In genomic region chr22:42070517-42071422, GRCh38 we compare ENCODE assay signal across 8 cellular contexts. TPM values are rescaled to one million over a fixed set of nuclear protein-coding genes. Genes with fewer than 3 reads are reported as not detected.
A peak's percentile ranks its signal among the peaks of the same experiment; 100 is the strongest.
DNase-seq lines count a peak whose midpoint lies in the region; ATAC-seq and TF ChIP-seq lines count a peak whose summit lies in the region.

NAGA (minus strand) TSS chr22:42070812; CDS start chr22:42070297, 515 bp downstream.

- DNase-seq in D341Med (ENCODE audit: low spot score) (peak; percentile 98), HuH-7 (ENCODE audit: low spot score) (peak; percentile 98), mesenteric fat pad (ENCODE audit: low spot score) (peak; percentile 97)
- DNase-seq in activated CD8-positive, alpha-beta memory T cell treated with anti-CD3 and anti-CD28 coated beads, Interleukin-2, amount 50 U/mL, for 24 hours (ENCODE audit: extremely low read depth) = peak; percentile 87
- DNase-seq in stimulated activated CD8-positive, alpha-beta memory T cell treated with anti-CD3 and anti-CD28 coated beads, Interleukin-15, amount 100 ng/mL, for 1 hour (ENCODE audit: low read depth) = peak; percentile 81

- TF ChIP-seq CTCF in OCI-LY1 (IDR thresholded peaks at IDR 0.05; ENCODE audit: low read length) = no peak

- ATAC-seq in GM21515 (IDR thresholded peaks at IDR 0.05; ENCODE audit: unreplicated experiment) = peak; percentile 77

- peak within 1 kb of the TSS; percentile 1 for H3K27ac ChIP-seq in OCI-LY1 (ENCODE audit: low read depth, low read length, poor library complexity, severe bottlenecking)

- peaks cover 7% of the 10 kb centered on the region for H3K36me3 ChIP-seq in OCI-LY1 (ENCODE audit: insufficient read depth, low read length)

- peak within 1 kb of the TSS; percentile 38; the same call in 1 of the 2 replicates for H2AFZ ChIP-seq in OCI-LY1 (ENCODE audit: low read length)

- H3K4me1 ChIP-seq in OCI-LY1 (ENCODE audit: insufficient read depth, low read length, severe bottlenecking) = peaks cover 18% of the 10 kb centered on the region

- in situ Hi-C loops in endometrial microvascular endothelial cells (cut with HindIII; ENCODE audit: inconsistent ontology term, low pct_unique_long_range_greater_than_20kb, low sequenced_read_pairs) = no loop called here

- no peaks in the 10 kb centered on the region for H3K9me3 ChIP-seq in OCI-LY1 (ENCODE audit: low read length)

- H3K27me3 ChIP-seq in OCI-LY1 (ENCODE audit: insufficient read depth, low read length) = no peaks in the 10 kb centered on the region

- no peaks in the 10 kb centered on the region for H4K20me1 ChIP-seq in OCI-LY1 (ENCODE audit: insufficient read depth, low read length)

- H3K9me2 ChIP-seq in OCI-LY1 (ENCODE audit: low read depth, low read length) = no peaks in the 10 kb centered on the region

- peak within 1 kb of the TSS; percentile 67 for H3K4me3 ChIP-seq in OCI-LY1 (ENCODE audit: low read depth, low read length, poor library complexity, severe bottlenecking)

- H3F3A ChIP-seq in OCI-LY1 (ENCODE audit: insufficient read depth, low read length) = no peaks in the 10 kb centered on the region

- peak within 1 kb of the TSS; percentile 87 for H3K4me2 ChIP-seq in OCI-LY1 (ENCODE audit: low read length)

- no peaks in the 10 kb centered on the region for H3K79me2 ChIP-seq in OCI-LY1 (ENCODE audit: insufficient read depth, low read length)

- H3K9ac ChIP-seq in OCI-LY1 (ENCODE audit: low read length) = peak within 1 kb of the TSS; percentile 70

RNA-seq across cellular contexts. Expression of gene NAGA, which starts in this region (rescaled TPM):
- total RNA-seq in endometrial microvascular endothelial cells (ENCODE audit: inconsistent ontology term) (79.9 TPM), mesenteric fat pad (25.8 TPM)

Comparison
In these comparisons a context has a peak if more than half of its experiments do, and no peak if none do; other contexts are left out.
1. Peak in every context shown above with its lines: DNase-seq, ATAC-seq, H3K4me3 ChIP-seq and H3K27ac ChIP-seq.